ENCODE assay signal across 1 cellular context in the genomic region with DNA sequence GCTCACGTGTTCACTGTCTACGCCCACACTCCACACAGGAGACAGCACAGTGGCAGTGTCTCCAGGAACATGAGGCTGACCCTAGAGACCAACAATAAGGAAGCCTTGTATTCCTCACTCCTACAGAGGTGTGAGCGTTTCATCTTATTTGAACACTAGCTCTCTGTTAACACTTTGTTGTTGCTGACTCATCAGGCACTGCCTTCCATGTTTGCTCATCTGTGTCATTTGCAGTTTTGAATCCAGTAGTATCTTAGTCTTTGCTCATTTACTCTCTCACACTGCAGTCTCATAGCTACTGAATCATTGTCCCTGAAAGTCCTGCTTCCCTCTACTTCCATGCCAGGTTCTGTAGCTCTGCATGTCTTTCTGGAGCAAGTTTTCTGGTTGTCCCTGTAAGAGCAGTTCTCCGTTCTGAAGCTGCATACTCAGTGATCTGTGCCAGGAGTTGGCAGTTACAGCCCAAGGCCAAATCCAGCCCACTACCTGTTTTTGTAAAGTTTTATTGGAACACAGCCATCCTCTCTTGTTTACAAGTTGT.
TF ChIP-seq lines count a peak whose summit lies in the region.

No MANE protein-coding gene starts in this region.

TF ChIP-seq in H1, 55 proteins besides CTCF, POLR2A, EP300 and RAD21:
- TF ChIP-seq PHF8 (conservative IDR thresholded peaks at IDR 0.05; ENCODE audit: low read depth, low read length) (no peak), CREB1 (IDR thresholded peaks at IDR 0.05) (no peak), RNF2 (IDR thresholded peaks at IDR 0.05; ENCODE audit: borderline replicate concordance, low read depth, low read length, missing control alignments, poor library complexity, severe bottlenecking) (no peak), TAF7 (optimal IDR thresholded peaks at IDR 0.05; ENCODE audit: borderline replicate concordance, low read depth, low read length) (no peak), GTF2F1 (IDR thresholded peaks at IDR 0.05; ENCODE audit: borderline replicate concordance, low read depth, low read length) (no peak), MAFK (IDR thresholded peaks at IDR 0.05; ENCODE audit: low read depth, low read length) (no peak), SUZ12 (IDR thresholded peaks at IDR 0.05; ENCODE audit: low read length) (no peak), RBBP5 (IDR thresholded peaks at IDR 0.05; ENCODE audit: borderline replicate concordance, low read depth, low read length) (no peak), SIRT6 (IDR thresholded peaks at IDR 0.05; ENCODE audit: low read length) (no peak), SP4 (IDR thresholded peaks at IDR 0.05; ENCODE audit: low read length) (no peak), RFX5 (IDR thresholded peaks at IDR 0.05; ENCODE audit: borderline replicate concordance, low read depth, low read length) (no peak), GABPA (IDR thresholded peaks at IDR 0.05; ENCODE audit: borderline replicate concordance, insufficient read depth, low read length) (no peak), JUND (IDR thresholded peaks at IDR 0.05; ENCODE audit: low read length) (no peak), CEBPB (IDR thresholded peaks at IDR 0.05; ENCODE audit: low read depth, low read length) (no peak)
- TF ChIP-seq, protein P1, sequence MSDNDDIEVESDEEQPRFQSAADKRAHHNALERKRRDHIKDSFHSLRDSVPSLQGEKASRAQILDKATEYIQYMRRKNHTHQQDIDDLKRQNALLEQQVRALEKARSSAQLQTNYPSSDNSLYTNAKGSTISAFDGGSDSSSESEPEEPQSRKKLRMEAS (IDR thresholded peaks at IDR 0.05): no peak
